ENCODE assay signal across 23 cellular contexts in the genomic region with DNA sequence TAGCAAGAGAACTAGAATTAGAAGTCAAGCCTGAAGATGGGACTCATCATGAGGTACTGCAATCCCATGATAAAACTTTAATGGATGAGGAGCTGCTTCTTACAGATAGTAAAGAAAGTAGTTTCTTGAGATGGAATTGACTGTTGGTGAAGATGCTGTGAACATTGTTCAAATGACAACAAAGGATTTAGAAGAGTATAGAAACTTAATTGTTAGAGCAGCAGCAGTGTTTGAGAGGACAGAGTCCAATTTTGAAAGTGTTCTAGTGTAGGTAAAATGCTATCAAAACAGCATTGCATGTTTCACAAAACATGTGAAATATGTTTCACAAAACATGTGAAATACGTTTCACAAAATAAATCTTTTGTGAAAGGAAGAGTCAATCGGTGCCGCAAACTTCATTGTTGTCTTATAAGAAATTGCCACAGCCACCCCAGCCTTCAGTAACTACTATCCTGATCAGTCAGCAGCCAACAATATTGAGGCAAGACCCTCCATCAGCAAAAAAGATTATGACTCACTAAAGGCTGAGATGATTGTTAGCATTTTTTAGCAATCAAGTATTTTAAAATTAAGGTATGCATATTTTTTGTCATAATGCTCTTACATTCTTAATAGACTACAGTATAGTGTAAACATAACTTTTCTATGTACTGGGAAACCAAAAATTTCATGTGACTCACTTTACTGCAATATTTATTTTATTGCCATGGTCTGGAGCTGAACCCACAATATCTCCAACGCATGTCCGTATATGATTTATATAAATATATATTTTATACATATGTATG.
"Had no signal": no experiment of that assay in that cellular context is flagged by ENCODE, and none has a peak within 500 bp of the region (broad histone marks: within the 10 kb centered on the region; RNA-seq: fewer than 3 reads in every experiment).

No MANE protein-coding gene starts in this region.

- H3K4me3 Mint-ChIP-seq: effector memory CD8-positive, alpha-beta T cell; naive thymus-derived CD8-positive, alpha-beta T cell; nephron progenitor cell; stimulated activated effector memory CD8-positive, alpha-beta T cell treated with anti-CD3 and anti-CD28 coated beads, Interleukin-12 subunit alpha, Interleukin-12 subunit beta, amount 100 ng/mL, for 72 hours had no signal

- H3K9me3 ChIP-seq: esophagus squamous epithelium, prostate gland, right atrium auricular region, sigmoid colon, stomach, thyroid gland had no signal

- H3K27me3 Mint-ChIP-seq: effector memory CD8-positive, alpha-beta T cell had no signal

- H3K4me3 ChIP-seq: esophagus squamous epithelium, prostate gland, right atrium auricular region, sigmoid colon, stomach, thyroid gland had no signal

- H3K36me3 ChIP-seq: esophagus squamous epithelium, prostate gland, right atrium auricular region, sigmoid colon, stomach, thyroid gland had no signal

- H3K36me3 Mint-ChIP-seq: naive thymus-derived CD8-positive, alpha-beta T cell; stimulated activated effector memory CD8-positive, alpha-beta T cell treated with anti-CD3 and anti-CD28 coated beads, Interleukin-12 subunit alpha, Interleukin-12 subunit beta, amount 100 ng/mL, for 72 hours had no signal

- H3K4me1 Mint-ChIP-seq: naive thymus-derived CD8-positive, alpha-beta T cell; stimulated activated effector memory CD8-positive, alpha-beta T cell treated with anti-CD3 and anti-CD28 coated beads, Interleukin-12 subunit alpha, Interleukin-12 subunit beta, amount 100 ng/mL, for 72 hours had no signal

- DNase-seq: cortex of kidney; effector memory CD8-positive, alpha-beta T cell; erythroblast; esophagus squamous epithelium; kidney; mesenchymal stem cell; midbrain; naive thymus-derived CD8-positive, alpha-beta T cell; nephron progenitor cell; nucleus accumbens; sigmoid colon; stimulated activated CD4-positive, alpha-beta T cell treated with anti-CD3 and anti-CD28 coated beads, Interleukin-2, amount 100 ng/mL, for 24 hours; stimulated activated CD4-positive, alpha-beta T cell treated with anti-CD3 and anti-CD28 coated beads, Interleukin-4, amount 100 ng/mL, for 24 hours; stimulated activated naive CD4-positive, alpha-beta T cell treated with Interleukin-2 at 50 U/mL for 16 hours; stomach; thyroid gland; trophoblast cell had no signal

- H3K27ac Mint-ChIP-seq: effector memory CD8-positive, alpha-beta T cell; naive thymus-derived CD8-positive, alpha-beta T cell; nephron progenitor cell; stimulated activated effector memory CD8-positive, alpha-beta T cell treated with anti-CD3 and anti-CD28 coated beads, Interleukin-12 subunit alpha, Interleukin-12 subunit beta, amount 100 ng/mL, for 72 hours had no signal

- H3K27ac ChIP-seq: esophagus squamous epithelium, prostate gland, right atrium auricular region, sigmoid colon, stomach, thyroid gland had no signal

- FAIRE-seq: endometrium, frontal cortex, kidney had no signal

- ATAC-seq: effector memory CD8-positive, alpha-beta T cell; left lobe of liver; naive thymus-derived CD8-positive, alpha-beta T cell; stimulated activated effector memory CD8-positive, alpha-beta T cell treated with anti-CD3 and anti-CD28 coated beads, Interleukin-12 subunit alpha, Interleukin-12 subunit beta, amount 100 ng/mL, for 72 hours had no signal

- H3K4me1 ChIP-seq: esophagus squamous epithelium, prostate gland, right atrium auricular region, sigmoid colon, stomach had no signal

- H3K27me3 ChIP-seq: esophagus squamous epithelium, right atrium auricular region, sigmoid colon, stomach, thyroid gland had no signal
